Comparison of ENCODE assay signal across 32 cellular contexts in genomic region chr1:99131541-99131940, GRCh38.
"Had no signal": no experiment of that assay in that cellular context is flagged by ENCODE, and none has a peak within 500 bp of the region (broad histone marks: within the 10 kb centered on the region; RNA-seq: fewer than 3 reads in every experiment).

No MANE protein-coding gene starts in this region.

- H3K9me3 ChIP-seq: left lung, mucosa of descending colon, pancreas, prostate gland, suprapubic skin, thoracic aorta, tibial artery, upper lobe of right lung had no signal

- H3K4me3 ChIP-seq: left lung, lung, mucosa of descending colon, pancreas, prostate gland, spleen, suprapubic skin, thoracic aorta, tibial artery, upper lobe of right lung had no signal

- H3K4me1 Mint-ChIP-seq: immature natural killer cell; mesothelial cell of epicardium; naive thymus-derived CD8-positive, alpha-beta T cell; stimulated activated effector memory CD8-positive, alpha-beta T cell treated with anti-CD3 and anti-CD28 coated beads, Interleukin-12 subunit alpha, Interleukin-12 subunit beta, amount 100 ng/mL, for 72 hours had no signal

- FAIRE-seq: islet of Langerhans, kidney, pancreas, urothelium cell line had no signal

- H3K36me3 Mint-ChIP-seq: immature natural killer cell; mesothelial cell of epicardium; stimulated activated effector memory CD8-positive, alpha-beta T cell treated with anti-CD3 and anti-CD28 coated beads, Interleukin-12 subunit alpha, Interleukin-12 subunit beta, amount 100 ng/mL, for 72 hours had no signal

- H3K27ac ChIP-seq: left lung, pancreas, prostate gland, spleen, suprapubic skin, thoracic aorta, tibial artery, upper lobe of right lung had no signal

- H3K27ac Mint-ChIP-seq: immature natural killer cell; mesothelial cell of epicardium; naive thymus-derived CD8-positive, alpha-beta T cell; stimulated activated effector memory CD8-positive, alpha-beta T cell treated with anti-CD3 and anti-CD28 coated beads, Interleukin-12 subunit alpha, Interleukin-12 subunit beta, amount 100 ng/mL, for 72 hours; stimulated activated naive CD8-positive, alpha-beta T cell treated with anti-CD3 and anti-CD28 coated beads, Interleukin-15, Interleukin-2, amounts not matched to agents 100 ng/mL and 50 ng/mL, for 24 hours had no signal

- H3K4me1 ChIP-seq: left lung, pancreas, prostate gland, spleen, suprapubic skin, tibial artery, upper lobe of right lung had no signal

- DNase-seq: hypothalamus; immature natural killer cell; kidney; left colon; left lung; mesendoderm; mucosa of descending colon; naive thymus-derived CD8-positive, alpha-beta T cell; nucleus accumbens; pancreas; posterior cingulate gyrus; retina; right cardiac atrium; small intestine; spleen; stimulated activated CD4-positive, alpha-beta T cell treated with anti-CD3 and anti-CD28 coated beads, Interleukin-4, amount 100 ng/mL, for 24 hours; stimulated activated naive CD4-positive, alpha-beta T cell; tibial artery; trophoblast cell; upper lobe of right lung had no signal

- ATAC-seq: left colon; left lung; mucosa of descending colon; naive thymus-derived CD8-positive, alpha-beta T cell; pancreas; right cardiac atrium; sciatic nerve; stimulated activated effector memory CD8-positive, alpha-beta T cell treated with anti-CD3 and anti-CD28 coated beads, Interleukin-12 subunit alpha, Interleukin-12 subunit beta, amount 100 ng/mL, for 72 hours; upper lobe of right lung had no signal

- H3K4me3 Mint-ChIP-seq: immature natural killer cell; mesothelial cell of epicardium; naive thymus-derived CD8-positive, alpha-beta T cell; nephron; neural crest cell; stimulated activated effector memory CD8-positive, alpha-beta T cell treated with anti-CD3 and anti-CD28 coated beads, Interleukin-12 subunit alpha, Interleukin-12 subunit beta, amount 100 ng/mL, for 72 hours; stimulated activated naive CD8-positive, alpha-beta T cell treated with anti-CD3 and anti-CD28 coated beads, Interleukin-15, Interleukin-2, amounts not matched to agents 100 ng/mL and 50 ng/mL, for 24 hours had no signal

- H3K36me3 ChIP-seq: left lung, pancreas, prostate gland, spleen, suprapubic skin, thoracic aorta, tibial artery, upper lobe of right lung had no signal

- H3K27me3 ChIP-seq: left lung, pancreas, spleen, suprapubic skin, tibial artery, upper lobe of right lung had no signal
